11 cellular contexts compared by ENCODE assay signal in the genomic region with DNA sequence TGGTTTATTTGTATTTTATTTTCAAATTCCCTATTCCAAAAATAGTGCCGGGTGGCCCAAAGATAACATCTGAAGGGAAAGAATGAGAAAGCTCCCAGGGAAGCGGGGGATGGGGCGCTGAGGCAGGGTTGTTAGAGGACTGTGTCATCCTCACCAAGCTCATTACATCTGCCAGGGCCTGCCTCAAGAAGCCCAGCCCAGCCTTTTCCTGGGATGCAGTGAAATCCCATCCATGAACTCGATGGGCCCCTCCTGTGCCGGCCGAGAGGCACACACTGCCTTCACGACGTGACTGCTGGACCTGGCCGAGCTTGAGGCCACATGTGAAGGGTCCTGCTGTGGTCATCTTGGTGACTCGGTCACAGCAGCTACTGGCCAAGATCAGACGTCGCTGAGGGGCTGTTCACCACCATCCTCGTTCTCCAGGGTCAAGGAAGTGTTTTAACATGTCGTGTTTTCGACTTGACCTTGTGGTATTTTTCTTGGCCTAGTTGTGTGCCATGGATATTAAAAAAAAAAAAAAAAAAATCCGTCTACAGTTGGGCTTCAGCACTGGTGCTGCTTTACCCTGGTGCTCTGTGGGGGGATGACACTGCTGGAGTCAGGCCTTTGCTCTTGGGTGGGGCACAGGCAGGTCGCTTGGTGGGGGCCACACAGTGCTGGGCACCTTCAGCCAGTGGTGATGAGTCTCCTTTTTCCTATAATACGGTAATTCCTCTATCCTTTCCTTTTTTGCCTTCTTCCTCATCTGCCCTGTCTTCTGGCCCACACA. TPM values are rescaled to one million over a fixed set of nuclear protein-coding genes. Genes with fewer than 3 reads are reported as not detected.
A peak's percentile ranks its signal among the peaks of the same experiment; 100 is the strongest.
DNase-seq lines count a peak whose midpoint lies in the region; ATAC-seq, FAIRE-seq and TF ChIP-seq lines count a peak whose summit lies in the region.
"Had no signal": no experiment of that assay in that cellular context is flagged by ENCODE, and none has a peak within 500 bp of the region (broad histone marks: within the 10 kb centered on the region; RNA-seq: fewer than 3 reads in every experiment).

No MANE protein-coding gene starts in this region.

- H3K27me3 Mint-ChIP-seq in Calu3 (ENCODE audit: unreplicated experiment): no peaks in the 10 kb centered on the region
- H3K27me3 Mint-ChIP-seq: activated B cell treated with CpG ODN at 0.5 μM for 24 hours had no signal

- DNase-seq in Calu3 (no peak), SJCRH30 (peak; percentile 53 to 64), fibroblast of mammary gland (ENCODE audit: low read depth) (peak; percentile 71), osteoblast (ENCODE audit: insufficient read length, low spot score, missing footprints) (peak; percentile 98), D341Med (ENCODE audit: low spot score) (no peak), frontal cortex (ENCODE audit: low spot score in 2 of 2) (no peak)
- DNase-seq: activated B cell treated with CpG ODN at 0.5 μM for 24 hours, GDM1 had no signal

- no TSS peak for BruUV-seq in Calu3 (replicated peaks; lab: Mats Ljungman, UMichigan)

- H3K4me1 Mint-ChIP-seq in Calu3 (ENCODE audit: low read depth, unreplicated experiment): peaks cover 12% of the 10 kb centered on the region

- no peaks in the 10 kb centered on the region for H3K9me3 Mint-ChIP-seq in Calu3 (ENCODE audit: low read depth, unreplicated experiment)
- H3K9me3 Mint-ChIP-seq: activated B cell treated with CpG ODN at 0.5 μM for 24 hours had no signal

- ATAC-seq in GM18517 (IDR thresholded peaks at IDR 0.05; ENCODE audit: unreplicated experiment) (no peak), HG02623 (IDR thresholded peaks at IDR 0.05; ENCODE audit: unreplicated experiment) (no peak)
- ATAC-seq: mucosa of descending colon had no signal

- peaks cover 29% of the 10 kb centered on the region for H3K79me2 ChIP-seq in osteoblast (ENCODE audit: insufficient read depth, low read length)

- H3K9me3 ChIP-seq in SJCRH30 (replicated peaks) (no peaks in the 10 kb centered on the region), osteoblast (ENCODE audit: low read depth, low read length) (no peaks in the 10 kb centered on the region)
- H3K9me3 ChIP-seq: mucosa of descending colon had no signal

- H3K36me3 ChIP-seq in SJCRH30 (peaks cover 27% of the 10 kb centered on the region), osteoblast (ENCODE audit: insufficient read depth, low read length) (peaks cover 55% of the 10 kb centered on the region)

- peak overlapping the region; percentile 40 for H3K27ac Mint-ChIP-seq in Calu3 (ENCODE audit: unreplicated experiment)
- H3K27ac Mint-ChIP-seq: activated B cell treated with CpG ODN at 0.5 μM for 24 hours had no signal

- no peak for FAIRE-seq in frontal cortex (lab: Jason Lieb, UNC)

- no peak overlapping the region for H2AFZ ChIP-seq in osteoblast (ENCODE audit: low read length)

- H3K27me3 ChIP-seq in SJCRH30: no peaks in the 10 kb centered on the region
- H3K27me3 ChIP-seq in osteoblast (ENCODE audit: insufficient read depth, low read length): no peaks in the 10 kb centered on the region

- peaks cover 71% of the 10 kb centered on the region for H3K36me3 Mint-ChIP-seq in Calu3 (ENCODE audit: insufficient read depth, unreplicated experiment)

- no peak overlapping the region for H3K4me3 ChIP-seq in SJCRH30
- no peak overlapping the region for H3K4me3 ChIP-seq in fibroblast of mammary gland (ENCODE audit: control insufficient read depth, low read depth, low read length)
- no peak overlapping the region for H3K4me3 ChIP-seq in osteoblast (ENCODE audit: insufficient read depth, low read length)
- H3K4me3 ChIP-seq: mucosa of descending colon had no signal

- CTCF ChIA-PET in Calu3 (lab: Charles Lee): no interaction called here

- H3K27ac ChIP-seq in SJCRH30: peak overlapping the region; percentile 93
- H3K27ac ChIP-seq in osteoblast (ENCODE audit: low read depth, low read length): peak overlapping the region; percentile 87

- H3K4me1 ChIP-seq in SJCRH30 (peaks cover 36% of the 10 kb centered on the region), osteoblast (ENCODE audit: insufficient read depth, low read length) (peaks cover 59% of the 10 kb centered on the region)

- peaks cover 63% of the 10 kb centered on the region for H4K20me1 ChIP-seq in osteoblast (ENCODE audit: insufficient read depth, low read length)

- peak overlapping the region; percentile 65 for H3K4me2 ChIP-seq in osteoblast (ENCODE audit: insufficient read depth, low read length)

- intact Hi-C loops in Calu3 (cut with micrococcal nuclease; ENCODE audit: unreplicated experiment): no loop called here

- TF ChIP-seq CTCF in Calu3 (IDR thresholded peaks at IDR 0.05; ENCODE audit: unreplicated experiment) (no peak), fibroblast of mammary gland (conservative IDR thresholded peaks at IDR 0.05; ENCODE audit: control insufficient read depth, insufficient read depth, low read depth, low read length) (no peak), osteoblast (IDR thresholded peaks at IDR 0.05; ENCODE audit: extremely low read depth, low read depth, low read length) (no peak)

- H3K4me3 Mint-ChIP-seq in Calu3 (ENCODE audit: low read depth, unreplicated experiment): no peak overlapping the region
- H3K4me3 Mint-ChIP-seq: activated B cell treated with CpG ODN at 0.5 μM for 24 hours had no signal

RNA-seq across cellular contexts. Expression of a gene that starts 4.9 kb away (rescaled TPM):
- 7.2 and 7.7 TPM in 2 replicates for total RNA-seq in Calu3 (2022)
- 15.6 and 17.4 TPM in 2 replicates for total RNA-seq in SJCRH30 (2014; rRNA removed; shearing (Covaris generic))
- 10.5 and 10.6 TPM in 2 replicates for total RNA-seq in osteoblast
- total RNA-seq in frontal cortex: 13.5 TPM

RNA-seq across cellular contexts. Expression of a gene that starts 22.2 kb away (rescaled TPM):
- total RNA-seq in Calu3 (2022) (1.8 and 2.3 TPM in 2 replicates), osteoblast (60.7 and 68.8 TPM in 2 replicates), frontal cortex (18.3 TPM)
- 32.8 and 35.2 TPM in 2 replicates for total RNA-seq in SJCRH30 (2014; rRNA removed; shearing (Covaris generic))

Comparison
In these comparisons a context has a peak if more than half of its experiments do, and no peak if none do; other contexts are left out.
1. DNase-seq: peak in SJCRH30 (2 of 2), fibroblast of mammary gland (single experiment) and osteoblast (single experiment); none in Calu3 (single experiment), D341Med (single experiment) and frontal cortex (0 of 2).